Comparison of ENCODE assay signal across 1 cellular context in genomic region chr2:152420923-152421322, GRCh38.
TF ChIP-seq lines count a peak whose summit lies in the region.

No MANE protein-coding gene starts in this region.

TF ChIP-seq in H1, 55 proteins besides CTCF, POLR2A, EP300 and RAD21 (continued from another document):
- TF ChIP-seq TAF7 (optimal IDR thresholded peaks at IDR 0.05; ENCODE audit: borderline replicate concordance, low read depth, low read length) = no peak
- no peak for TF ChIP-seq CHD1 (IDR thresholded peaks at IDR 0.05; ENCODE audit: low read depth, low read length)
- TF ChIP-seq JUND (IDR thresholded peaks at IDR 0.05; ENCODE audit: low read length) = no peak
- TF ChIP-seq TEAD4 (IDR thresholded peaks at IDR 0.05; ENCODE audit: low read depth, low read length) = no peak
- no peak for TF ChIP-seq TCF12 (IDR thresholded peaks at IDR 0.05; ENCODE audit: low read depth, low read length)
- no peak for TF ChIP-seq SIX5 (IDR thresholded peaks at IDR 0.05; ENCODE audit: low read depth, low read length)
- TF ChIP-seq CHD7 (IDR thresholded peaks at IDR 0.05; ENCODE audit: insufficient replicate concordance, low read length) = no peak
